Comparison of ENCODE assay signal across 9 cellular contexts in genomic region chr2:199405241-199405640, GRCh38. TPM values are rescaled to one million over a fixed set of nuclear protein-coding genes. Genes with fewer than 3 reads are reported as not detected.
DNase-seq lines count a peak whose midpoint lies in the region; ATAC-seq and TF ChIP-seq lines count a peak whose summit lies in the region.
"Had no signal": no experiment of that assay in that cellular context is flagged by ENCODE, and none has a peak within 500 bp of the region (broad histone marks: within the 10 kb centered on the region; RNA-seq: fewer than 3 reads in every experiment).

No MANE protein-coding gene starts in this region.

- no peaks in the 10 kb centered on the region for H3K4me1 Mint-ChIP-seq in endothelial cell (ENCODE audit: unreplicated experiment)

- ATAC-seq in GM18868 (IDR thresholded peaks at IDR 0.05; ENCODE audit: unreplicated experiment), result peak; percentile 34

- TF ChIP-seq CTCF in endothelial cell (IDR thresholded peaks at IDR 0.05; ENCODE audit: unreplicated experiment), result peak; percentile 71

- no peaks in the 10 kb centered on the region for H3K9me3 Mint-ChIP-seq in endothelial cell (ENCODE audit: unreplicated experiment)

- H3K27ac Mint-ChIP-seq in endothelial cell (ENCODE audit: unreplicated experiment), result no peak overlapping the region

- H3K27me3 Mint-ChIP-seq in endothelial cell (ENCODE audit: unreplicated experiment), result no peaks in the 10 kb centered on the region

- DNase-seq in NCI-H69 (lab: John Stamatoyannopoulos, UW) (peak; percentile 63), endothelial cell (ENCODE audit: low spot score) (no peak), pons (ENCODE audit: low spot score) (peak; percentile 16), NCI-H510A (lab: John Stamatoyannopoulos, UW) (no peak), SHP77 (lab: John Stamatoyannopoulos, UW) (no peak), NCI-H2171 treated with DMSO at 0.1 percent for 48 hours (lab: John Stamatoyannopoulos, UW) (no peak)
- DNase-seq: activated CD4-positive, CD25-positive, alpha-beta regulatory T cell; amygdala had no signal

- H3K4me3 Mint-ChIP-seq in endothelial cell (ENCODE audit: unreplicated experiment), result no peak overlapping the region

- no peaks in the 10 kb centered on the region for H3K36me3 Mint-ChIP-seq in endothelial cell (ENCODE audit: low read depth, unreplicated experiment)

RNA-seq across cellular contexts. Expression of gene SATB2, which starts 52.5 kb away (rescaled TPM):
- total RNA-seq in endothelial cell (ENCODE audit: unreplicated experiment), result 3.8 TPM

Comparison
In these comparisons a context has a peak if more than half of its experiments do, and no peak if none do; other contexts are left out.
1. DNase-seq: peak in NCI-H69 (single experiment) and pons (single experiment); none in endothelial cell (single experiment), NCI-H510A (single experiment), SHP77 (0 of 2) and NCI-H2171 treated with DMSO at 0.1 percent for 48 hours (single experiment).